In the genomic region with DNA sequence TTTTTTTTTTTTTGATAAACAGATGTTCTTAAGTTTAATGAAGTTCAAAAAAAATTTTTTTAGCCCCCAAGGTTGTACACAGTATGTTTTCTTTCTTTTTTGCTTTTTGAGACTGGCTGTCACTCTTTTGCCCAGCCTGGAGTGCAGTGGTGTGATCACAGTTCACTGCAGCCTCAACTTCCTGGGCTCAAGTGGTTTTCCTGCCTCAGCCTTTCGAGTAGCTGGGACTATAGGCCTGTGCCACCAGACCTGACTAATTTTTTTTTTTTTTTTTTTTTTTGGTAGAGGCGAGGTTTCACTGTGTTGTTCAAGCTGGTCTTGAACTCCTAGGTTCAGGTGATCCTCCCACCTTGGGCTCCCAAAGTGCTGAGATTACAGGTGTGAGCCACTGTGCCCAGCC, we compare ENCODE assay signal across 1 cellular context.
TF ChIP-seq lines count a peak whose summit lies in the region.

No MANE protein-coding gene starts in this region.

TF ChIP-seq in GM12878, 131 proteins besides CTCF, POLR2A, EP300 and RAD21:
- TF ChIP-seq, protein P1, sequence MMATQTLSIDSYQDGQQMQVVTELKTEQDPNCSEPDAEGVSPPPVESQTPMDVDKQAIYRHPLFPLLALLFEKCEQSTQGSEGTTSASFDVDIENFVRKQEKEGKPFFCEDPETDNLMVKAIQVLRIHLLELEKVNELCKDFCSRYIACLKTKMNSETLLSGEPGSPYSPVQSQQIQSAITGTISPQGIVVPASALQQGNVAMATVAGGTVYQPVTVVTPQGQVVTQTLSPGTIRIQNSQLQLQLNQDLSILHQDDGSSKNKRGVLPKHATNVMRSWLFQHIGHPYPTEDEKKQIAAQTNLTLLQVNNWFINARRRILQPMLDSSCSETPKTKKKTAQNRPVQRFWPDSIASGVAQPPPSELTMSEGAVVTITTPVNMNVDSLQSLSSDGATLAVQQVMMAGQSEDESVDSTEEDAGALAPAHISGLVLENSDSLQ (IDR thresholded peaks at IDR 0.05), result peak; percentile 60
- TF ChIP-seq, protein P2, sequence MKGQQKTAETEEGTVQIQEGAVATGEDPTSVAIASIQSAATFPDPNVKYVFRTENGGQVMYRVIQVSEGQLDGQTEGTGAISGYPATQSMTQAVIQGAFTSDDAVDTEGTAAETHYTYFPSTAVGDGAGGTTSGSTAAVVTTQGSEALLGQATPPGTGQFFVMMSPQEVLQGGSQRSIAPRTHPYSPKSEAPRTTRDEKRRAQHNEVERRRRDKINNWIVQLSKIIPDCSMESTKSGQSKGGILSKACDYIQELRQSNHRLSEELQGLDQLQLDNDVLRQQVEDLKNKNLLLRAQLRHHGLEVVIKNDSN (IDR thresholded peaks at IDR 0.05; ENCODE audit: borderline replicate concordance, extremely low read length, insufficient read depth, low read depth, low read length), result no peak
